In genomic region chr4:138428611-138429010, GRCh38 we compare ENCODE assay signal across 22 cellular contexts.
DNase-seq lines count a peak whose midpoint lies in the region; TF ChIP-seq lines count a peak whose summit lies in the region.
"Had no signal": no experiment of that assay in that cellular context is flagged by ENCODE, and none has a peak within 500 bp of the region (broad histone marks: within the 10 kb centered on the region; RNA-seq: fewer than 3 reads in every experiment).

No MANE protein-coding gene starts in this region.

- TF ChIP-seq POLR2A in NB4 (IDR thresholded peaks at IDR 0.05; ENCODE audit: extremely low read depth, insufficient read length), result no peak
- TF ChIP-seq POLR2A in vagina (IDR thresholded peaks at IDR 0.05), result no peak

- no peak overlapping the region for H3K9ac ChIP-seq in SK-N-MC (ENCODE audit: insufficient read length)

- no peaks in the 10 kb centered on the region for H3K36me3 Mint-ChIP-seq in activated CD4-positive, alpha-beta memory T cell treated with anti-CD3 and anti-CD28 coated beads, Interleukin-2, amount 10 ng/mL, durations not matched to agents 7 days and 5 days (ENCODE audit: low read depth)
- H3K36me3 Mint-ChIP-seq: CD4-positive, CD25-positive, alpha-beta regulatory T cell; CD8-positive, alpha-beta memory T cell had no signal

- no peak overlapping the region for H3K4me3 Mint-ChIP-seq in activated CD4-positive, alpha-beta memory T cell treated with anti-CD3 and anti-CD28 coated beads, Interleukin-2, amount 10 ng/mL, durations not matched to agents 7 days and 5 days
- H3K4me3 Mint-ChIP-seq: CD4-positive, CD25-positive, alpha-beta regulatory T cell; CD8-positive, alpha-beta memory T cell; HFFc6 had no signal

- DNase-seq in NB4 (ENCODE audit: low read depth) (peak; percentile 86), SK-N-MC (ENCODE audit: low read depth, low spot score) (peak; percentile 63), brain pericyte (ENCODE audit: low read depth, low spot score) (peak; percentile 24), NCI-H1092 treated with DMSO at 0.1 percent for 48 hours (lab: John Stamatoyannopoulos, UW) (no peak), vagina (ENCODE audit: extremely low spot score in 2 of 2) (no peak)
- no peak for DNase-seq in activated CD4-positive, alpha-beta memory T cell treated with anti-CD3 and anti-CD28 coated beads, Interleukin-2, amount 10 ng/mL, durations not matched to agents 7 days and 5 days
- DNase-seq: ACHN; BE2C; C1 segment of cervical spinal cord; CD4-positive, CD25-positive, alpha-beta regulatory T cell; CD8-positive, alpha-beta memory T cell; COR-L47; DMS 273 treated with DMSO at 0.1 percent for 48 hours; DMS53; DND-41; EL; GOT3; H7; HFFc6; IMR-90 had no signal

- TF ChIP-seq CTCF in NB4 (IDR thresholded peaks at IDR 0.05; ENCODE audit: low read depth, low read length), result no peak
- no peak for TF ChIP-seq CTCF in vagina (IDR thresholded peaks at IDR 0.05)

- peaks cover 3% of the 10 kb centered on the region for H3K9me3 Mint-ChIP-seq in activated CD4-positive, alpha-beta memory T cell treated with anti-CD3 and anti-CD28 coated beads, Interleukin-2, amount 10 ng/mL, durations not matched to agents 7 days and 5 days

- no peak overlapping the region for H3K27ac Mint-ChIP-seq in activated CD4-positive, alpha-beta memory T cell treated with anti-CD3 and anti-CD28 coated beads, Interleukin-2, amount 10 ng/mL, durations not matched to agents 7 days and 5 days
- H3K27ac Mint-ChIP-seq: CD4-positive, CD25-positive, alpha-beta regulatory T cell; CD8-positive, alpha-beta memory T cell; HFFc6 had no signal

- no peaks in the 10 kb centered on the region for H3K4me1 ChIP-seq in vagina
- H3K4me1 ChIP-seq: BE2C had no signal

- CTCF ChIA-PET in activated CD4-positive, alpha-beta memory T cell treated with anti-CD3 and anti-CD28 coated beads, Interleukin-2, amount 10 ng/mL, durations not matched to agents 7 days and 5 days (lab: Charles Lee), result no interaction called here

- peak overlapping the region; percentile 8 for H3K4me3 ChIP-seq in NB4 (ENCODE audit: low read depth, low read length)
- H3K4me3 ChIP-seq in SK-N-MC, result no peak overlapping the region
- no peak overlapping the region for H3K4me3 ChIP-seq in vagina
- H3K4me3 ChIP-seq: GM12878 had no signal

- no peaks in the 10 kb centered on the region for H3K27me3 ChIP-seq in vagina
- H3K27me3 ChIP-seq: BE2C had no signal

- no peak overlapping the region for H3K27ac ChIP-seq in SK-N-MC
- H3K27ac ChIP-seq in vagina, result no peak overlapping the region
- H3K27ac ChIP-seq: HL-60 had no signal

- H3K36me3 ChIP-seq in SK-N-MC (ENCODE audit: insufficient read depth, low read length) (no peaks in the 10 kb centered on the region), vagina (no peaks in the 10 kb centered on the region)
- H3K36me3 ChIP-seq: BE2C had no signal

- H3K4me1 Mint-ChIP-seq in activated CD4-positive, alpha-beta memory T cell treated with anti-CD3 and anti-CD28 coated beads, Interleukin-2, amount 10 ng/mL, durations not matched to agents 7 days and 5 days, result no peaks in the 10 kb centered on the region
- H3K4me1 Mint-ChIP-seq: CD4-positive, CD25-positive, alpha-beta regulatory T cell; CD8-positive, alpha-beta memory T cell had no signal

- no peaks in the 10 kb centered on the region; the same call in 1 of the 2 replicates for H3K9me3 ChIP-seq in SK-N-MC (ENCODE audit: low read depth, low read length)
- no peaks in the 10 kb centered on the region for H3K9me3 ChIP-seq in vagina
- H3K9me3 ChIP-seq: BE2C had no signal

- intact Hi-C loops in vagina (cut with DNase I), result loop anchor here (10.0 kb wide), 1 partner anchor 56 kb away; no protein-coding TSS in a partner anchor

- POLR2A ChIA-PET in activated CD4-positive, alpha-beta memory T cell treated with anti-CD3 and anti-CD28 coated beads, Interleukin-2, amount 10 ng/mL, durations not matched to agents 7 days and 5 days (lab: Charles Lee), result no interaction called here

- H3K27me3 Mint-ChIP-seq in activated CD4-positive, alpha-beta memory T cell treated with anti-CD3 and anti-CD28 coated beads, Interleukin-2, amount 10 ng/mL, durations not matched to agents 7 days and 5 days, result no peaks in the 10 kb centered on the region
- H3K27me3 Mint-ChIP-seq: CD4-positive, CD25-positive, alpha-beta regulatory T cell; CD8-positive, alpha-beta memory T cell had no signal

Comparison
In these comparisons a context has a peak if more than half of its experiments do, and no peak if none do; other contexts are left out.
1. DNase-seq: peak in NB4 (single experiment), SK-N-MC (single experiment) and brain pericyte (single experiment); none in NCI-H1092 treated with DMSO at 0.1 percent for 48 hours (single experiment), activated CD4-positive, alpha-beta memory T cell treated with anti-CD3 and anti-CD28 coated beads, Interleukin-2, amount 10 ng/mL, durations not matched to agents 7 days and 5 days (single experiment) and vagina (0 of 2).